Comparison of ENCODE assay signal across 15 cellular contexts in the genomic region with DNA sequence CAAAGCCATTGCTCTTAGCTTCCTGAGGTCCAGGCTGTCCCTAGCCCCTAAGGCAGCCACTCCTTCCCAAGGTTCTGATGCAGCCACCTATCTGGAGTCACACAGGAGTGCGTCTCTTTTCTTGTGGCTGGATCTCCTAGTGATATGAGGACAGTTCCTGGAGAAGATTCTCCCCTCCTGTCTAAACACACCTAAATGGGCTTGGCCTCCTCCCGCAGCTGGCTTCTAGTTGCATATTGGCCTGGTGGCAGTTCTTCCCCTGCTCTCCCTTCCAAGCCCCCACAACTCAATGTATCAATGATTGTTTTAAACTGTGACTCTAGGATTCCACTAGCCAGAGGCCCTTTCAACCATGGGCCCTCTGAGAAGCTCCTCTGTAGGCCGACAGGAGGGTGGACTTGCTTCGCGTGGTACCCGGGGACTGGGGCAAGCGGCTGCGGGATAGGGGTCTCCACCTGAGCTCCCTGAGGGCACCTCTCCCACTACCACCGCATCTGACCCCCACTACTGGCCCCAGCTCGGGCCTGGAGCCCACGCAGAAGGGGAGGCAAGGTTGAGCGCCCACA. TPM values are rescaled to one million over a fixed set of nuclear protein-coding genes. Genes with fewer than 3 reads are reported as not detected.
DNase-seq lines count a peak whose midpoint lies in the region; ATAC-seq and TF ChIP-seq lines count a peak whose summit lies in the region.
"Had no signal": no experiment of that assay in that cellular context is flagged by ENCODE, and none has a peak within 500 bp of the region (broad histone marks: within the 10 kb centered on the region; RNA-seq: fewer than 3 reads in every experiment).

No MANE protein-coding gene starts in this region.

- in situ Hi-C loops in astrocyte of the cerebellum (cut with HindIII; ENCODE audit: low sequenced_read_pairs): no loop called here

- CTCF ChIA-PET in activated CD4-positive, alpha-beta memory T cell treated with anti-CD3 and anti-CD28 coated beads, Interleukin-2, amount 10 ng/mL, durations not matched to agents 7 days and 5 days (lab: Charles Lee): no interaction called here

- H3K27me3 ChIP-seq in iPS-18a (ENCODE audit: control insufficient read depth, insufficient read depth, low read length): peaks cover 71% of the 10 kb centered on the region

- H3K27me3 Mint-ChIP-seq in activated CD4-positive, alpha-beta memory T cell treated with anti-CD3 and anti-CD28 coated beads, Interleukin-2, amount 10 ng/mL, durations not matched to agents 7 days and 5 days: peaks cover 68% of the 10 kb centered on the region

- TF ChIP-seq CTCF in astrocyte of the cerebellum (IDR thresholded peaks at IDR 0.05; ENCODE audit: low read depth, low read length, missing control alignments): no peak

- H3K36me3 ChIP-seq in iPS-18a (ENCODE audit: control insufficient read depth, low read depth, low read length): no peaks in the 10 kb centered on the region

- peak; percentile 39 for DNase-seq in ELF-1 (ENCODE audit: low read depth, low spot score)
- no peak for DNase-seq in astrocyte of the cerebellum (ENCODE audit: low read depth)
- no peak for DNase-seq in activated CD4-positive, alpha-beta memory T cell treated with anti-CD3 and anti-CD28 coated beads, Interleukin-2, amount 10 ng/mL, durations not matched to agents 7 days and 5 days
- no peak for DNase-seq in kidney tubule cell (ENCODE audit: low spot score)
- DNase-seq: activated CD4-positive, alpha-beta T cell treated with anti-CD3 and anti-CD28 coated beads, Interleukin-2, amount 10 ng/mL, durations not matched to agents 24 days and 14 days; activated naive CD4-positive, alpha-beta T cell; COR-L47; effector CD4-positive, alpha-beta T cell; NCI-H510A; stimulated activated naive B cell treated with anti-CD40 and anti-IgM and Interleukin-4, amounts not matched to agents 10 μg/mL and 1 μg/mL and 100 μg/mL, for 72 hours had no signal

- H3K4me3 ChIP-seq in astrocyte of the cerebellum (ENCODE audit: low read depth, low read length): peak overlapping the region; percentile 61
- peak overlapping the region; percentile 65 for H3K4me3 ChIP-seq in iPS-18a (ENCODE audit: low read length)
- H3K4me3 ChIP-seq in skin epidermis: peak overlapping the region; percentile 21 to 43 (median 31)

- no peaks in the 10 kb centered on the region for H3K9me3 ChIP-seq in iPS-18a (ENCODE audit: control insufficient read depth, low read depth, low read length)

- no peak overlapping the region for H3K27ac ChIP-seq in iPS-18a (ENCODE audit: low read length)
- H3K27ac ChIP-seq in skin epidermis: peak overlapping the region in 12 of 21 experiments; percentile 15 to 79 (median 53)

- no peaks in the 10 kb centered on the region for H3K36me3 Mint-ChIP-seq in activated CD4-positive, alpha-beta memory T cell treated with anti-CD3 and anti-CD28 coated beads, Interleukin-2, amount 10 ng/mL, durations not matched to agents 7 days and 5 days (ENCODE audit: low read depth)
- H3K36me3 Mint-ChIP-seq: naive thymus-derived CD8-positive, alpha-beta T cell; stimulated activated naive B cell treated with anti-CD40 and anti-IgM and Interleukin-4, amounts not matched to agents 10 μg/mL and 1 μg/mL and 100 μg/mL, for 72 hours had no signal

- POLR2A ChIA-PET in activated CD4-positive, alpha-beta memory T cell treated with anti-CD3 and anti-CD28 coated beads, Interleukin-2, amount 10 ng/mL, durations not matched to agents 7 days and 5 days (lab: Charles Lee): no interaction called here

- no peak overlapping the region for H3K9ac ChIP-seq in iPS-18a (ENCODE audit: low read length)

- H3K27ac Mint-ChIP-seq in activated CD4-positive, alpha-beta memory T cell treated with anti-CD3 and anti-CD28 coated beads, Interleukin-2, amount 10 ng/mL, durations not matched to agents 7 days and 5 days: no peak overlapping the region
- H3K27ac Mint-ChIP-seq: activated CD4-positive, alpha-beta T cell treated with anti-CD3 and anti-CD28 coated beads, Interleukin-2, amount 10 ng/mL, durations not matched to agents 24 days and 14 days; naive thymus-derived CD8-positive, alpha-beta T cell; stimulated activated naive B cell treated with anti-CD40 and anti-IgM and Interleukin-4, amounts not matched to agents 10 μg/mL and 1 μg/mL and 100 μg/mL, for 72 hours had no signal

- no peaks in the 10 kb centered on the region for H3K9me3 Mint-ChIP-seq in activated CD4-positive, alpha-beta memory T cell treated with anti-CD3 and anti-CD28 coated beads, Interleukin-2, amount 10 ng/mL, durations not matched to agents 7 days and 5 days
- H3K9me3 Mint-ChIP-seq: activated CD4-positive, alpha-beta T cell treated with anti-CD3 and anti-CD28 coated beads, Interleukin-2, amount 10 ng/mL, durations not matched to agents 24 days and 14 days; naive thymus-derived CD8-positive, alpha-beta T cell; stimulated activated naive B cell treated with anti-CD40 and anti-IgM and Interleukin-4, amounts not matched to agents 10 μg/mL and 1 μg/mL and 100 μg/mL, for 72 hours had no signal

- H3K4me1 Mint-ChIP-seq in activated CD4-positive, alpha-beta memory T cell treated with anti-CD3 and anti-CD28 coated beads, Interleukin-2, amount 10 ng/mL, durations not matched to agents 7 days and 5 days: peaks cover 2% of the 10 kb centered on the region
- H3K4me1 Mint-ChIP-seq: activated CD4-positive, alpha-beta T cell treated with anti-CD3 and anti-CD28 coated beads, Interleukin-2, amount 10 ng/mL, durations not matched to agents 24 days and 14 days had no signal

- ATAC-seq in HG02870 (IDR thresholded peaks at IDR 0.05; ENCODE audit: unreplicated experiment) (no peak), HG03045 (IDR thresholded peaks at IDR 0.05; ENCODE audit: unreplicated experiment) (no peak)
- ATAC-seq: naive thymus-derived CD8-positive, alpha-beta T cell; stimulated activated naive B cell treated with anti-CD40 and anti-IgM and Interleukin-4, amounts not matched to agents 10 μg/mL and 1 μg/mL and 100 μg/mL, for 72 hours had no signal

- H3K4me3 Mint-ChIP-seq in activated CD4-positive, alpha-beta memory T cell treated with anti-CD3 and anti-CD28 coated beads, Interleukin-2, amount 10 ng/mL, durations not matched to agents 7 days and 5 days: no peak overlapping the region
- H3K4me3 Mint-ChIP-seq: activated CD4-positive, alpha-beta T cell treated with anti-CD3 and anti-CD28 coated beads, Interleukin-2, amount 10 ng/mL, durations not matched to agents 24 days and 14 days; naive thymus-derived CD8-positive, alpha-beta T cell had no signal

- H3K4me1 ChIP-seq in iPS-18a (ENCODE audit: control insufficient read depth, low read depth, low read length): peaks cover 4% of the 10 kb centered on the region

RNA-seq across cellular contexts. Expression of gene ITGA11, which starts 1.4 kb away (rescaled TPM):
- total RNA-seq in activated CD4-positive, alpha-beta memory T cell treated with anti-CD3 and anti-CD28 coated beads, Interleukin-2, amount 10 ng/mL, durations not matched to agents 7 days and 5 days: under 1 TPM; 0.20 to 0.73 TPM
